ENCODE assay signal across 8 cellular contexts in genomic region chr3:49929333-49930240, GRCh38. TPM values are rescaled to one million over a fixed set of nuclear protein-coding genes. Genes with fewer than 3 reads are reported as not detected.
DNase-seq lines count a peak whose midpoint lies in the region; ATAC-seq and TF ChIP-seq lines count a peak whose summit lies in the region.

TSS of gene MON1A (minus strand) at chr3:49929811. CDS start at chr3:49913346, 16,465 bp downstream.

- H3K9me3 ChIP-seq in HUES64 (ENCODE audit: insufficient read depth, low read depth, low read length) (no peaks in the 10 kb centered on the region), mucosa of stomach (ENCODE audit: control insufficient read depth, low read length) (no peaks in the 10 kb centered on the region)

- DNase-seq in DMS153 treated with DMSO at 0.1 percent for 48 hours (lab: John Stamatoyannopoulos, UW; ENCODE audit: unreplicated experiment) = peak; percentile 52
- peak; percentile 78 for DNase-seq in OCI-M2 (lab: John Stamatoyannopoulos, UW; ENCODE audit: unreplicated experiment)
- DNase-seq in activated T-cell treated with anti-CD3 and anti-CD28 coated beads, Interleukin-2, amount 50 U/mL, for 1 hour = peak; percentile 87
- DNase-seq in erythroblast (lab: John Stamatoyannopoulos, UW) = peak; percentile 91 to 95
- peak; percentile 66 to 70 for DNase-seq in stimulated activated CD8-positive, alpha-beta memory T cell treated with anti-CD3 and anti-CD28 coated beads, Interleukin-7, amount 100 ng/mL, for 1 hour (ENCODE audit: low read depth in 2 of 2)

- TF ChIP-seq POLR2A in erythroblast (IDR thresholded peaks at IDR 0.05; ENCODE audit: low read length) = peak; percentile 63

- H3K4me3 ChIP-seq in HUES64 (ENCODE audit: low read length) (peak within 1 kb of the TSS; percentile 89), mucosa of stomach (ENCODE audit: low read length) (peak within 1 kb of the TSS; percentile 71)

- peak within 1 kb of the TSS; percentile 78 for H3K27ac ChIP-seq in HUES64 (ENCODE audit: low read depth, low read length)

- peak; percentile 92 for ATAC-seq in GM21447 (IDR thresholded peaks at IDR 0.05; ENCODE audit: unreplicated experiment)

- H3K9ac ChIP-seq in HUES64 (ENCODE audit: low read depth, low read length) (peak within 1 kb of the TSS; percentile 57), mucosa of stomach (ENCODE audit: low read length) (peak within 1 kb of the TSS; percentile 76)

- H3K36me3 ChIP-seq in HUES64 (ENCODE audit: insufficient read depth, low read length) (no peaks in the 10 kb centered on the region), mucosa of stomach (ENCODE audit: control insufficient read depth, insufficient read depth, low read length) (no peaks in the 10 kb centered on the region)

- H3K4me1 ChIP-seq in HUES64 (ENCODE audit: insufficient read depth, low read length) (peaks cover 16% of the 10 kb centered on the region), mucosa of stomach (ENCODE audit: control insufficient read depth, insufficient read depth, low read length) (peaks cover 15% of the 10 kb centered on the region)

- 4% methylated on average over 54 of the region's 54 CpGs for WGBS in HUES64

- H3K27me3 ChIP-seq in HUES64 (ENCODE audit: insufficient read depth, low read length) = no peaks in the 10 kb centered on the region
- no peaks in the 10 kb centered on the region for H3K27me3 ChIP-seq in mucosa of stomach (ENCODE audit: control insufficient read depth, insufficient read depth, low read length)

RNA-seq across cellular contexts. Expression of gene MON1A, which starts in this region (rescaled TPM):
- polyA plus RNA-seq in HUES64 (2013, experiment 1 of 2) = 8.7 TPM
- polyA plus RNA-seq in HUES64 (2013, experiment 2 of 2) = 6.2 TPM

Comparison
In these comparisons a context has a peak if more than half of its experiments do, and no peak if none do; other contexts are left out.
1. Peak in every context shown above with its lines: DNase-seq, ATAC-seq, H3K4me3 ChIP-seq and H3K27ac ChIP-seq.